In the genomic region with DNA sequence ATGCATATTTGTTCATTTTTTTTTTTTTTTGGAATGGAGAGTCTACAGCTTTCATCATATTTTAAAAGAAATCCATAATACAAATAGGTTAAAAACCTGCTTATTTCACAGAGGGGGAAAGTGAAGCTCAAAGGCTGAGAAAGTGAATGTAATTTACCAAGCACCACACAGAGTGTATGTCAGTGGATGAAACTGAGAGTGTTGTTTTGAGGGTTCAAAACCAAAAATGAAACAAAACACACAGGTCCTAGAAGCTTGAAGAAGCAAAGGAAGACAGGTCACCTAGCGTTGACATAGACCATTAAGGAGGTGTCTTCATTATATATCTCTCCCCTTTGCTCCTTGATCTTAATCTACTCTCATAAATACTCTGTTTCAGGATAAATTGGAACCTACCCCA, we compare ENCODE assay signal across 16 cellular contexts. TPM values are rescaled to one million over a fixed set of nuclear protein-coding genes. Genes with fewer than 3 reads are reported as not detected.
DNase-seq lines count a peak whose midpoint lies in the region; ATAC-seq and TF ChIP-seq lines count a peak whose summit lies in the region.
"Had no signal": no experiment of that assay in that cellular context is flagged by ENCODE, and none has a peak within 500 bp of the region (broad histone marks: within the 10 kb centered on the region; RNA-seq: fewer than 3 reads in every experiment).

No MANE protein-coding gene starts in this region.

- WGBS in right lobe of liver (ENCODE audit: insufficient coverage, low coverage, low lambda C conversion rate, missing lambda C conversion rate) = 45% methylated on average over 1 of the region's 1 CpG

- no peaks in the 10 kb centered on the region for H3K4me1 ChIP-seq in osteoblast (ENCODE audit: insufficient read depth, low read length)
- no peaks in the 10 kb centered on the region for H3K4me1 ChIP-seq in right lobe of liver
- H3K4me1 ChIP-seq: BE2C, left ventricle myocardium inferior, sigmoid colon had no signal

- H3K36me3 ChIP-seq in osteoblast (ENCODE audit: insufficient read depth, low read length) (no peaks in the 10 kb centered on the region), right lobe of liver (no peaks in the 10 kb centered on the region)
- H3K36me3 ChIP-seq: BE2C, cardiac muscle cell, left ventricle myocardium inferior, sigmoid colon had no signal

- H3K27me3 ChIP-seq in osteoblast (ENCODE audit: insufficient read depth, low read length) (no peaks in the 10 kb centered on the region), right lobe of liver (no peaks in the 10 kb centered on the region)
- H3K27me3 ChIP-seq: BE2C, sigmoid colon had no signal

- H3K9me3 ChIP-seq in osteoblast (ENCODE audit: low read depth, low read length) (no peaks in the 10 kb centered on the region), right lobe of liver (no peaks in the 10 kb centered on the region)
- H3K9me3 ChIP-seq: BE2C, left ventricle myocardium inferior, sigmoid colon had no signal

- no peak for DNase-seq in osteoblast (ENCODE audit: insufficient read length, low spot score, missing footprints)
- DNase-seq in NCI-H526 treated with DMSO at 0.1 percent for 48 hours (lab: John Stamatoyannopoulos, UW) = no peak
- DNase-seq in right lobe of liver = no peak
- no peak for DNase-seq in stimulated activated CD4-positive, alpha-beta T cell treated with anti-CD3 and anti-CD28 coated beads, Interleukin-15, amount 100 ng/mL, for 24 hours
- DNase-seq: activated naive CD4-positive, alpha-beta T cell treated with anti-CD3 and anti-CD28 coated beads, Interleukin-2, amount 10 ng/mL, durations not matched to agents 7 days and 5 days; BE2C; left ventricle myocardium inferior; MV-4-11; NCI-H510A treated with DMSO at 0.1 percent for 48 hours; sigmoid colon had no signal

- H3K79me2 ChIP-seq in osteoblast (ENCODE audit: insufficient read depth, low read length) = no peaks in the 10 kb centered on the region

- no peak overlapping the region for H3K27ac ChIP-seq in osteoblast (ENCODE audit: low read depth, low read length)
- H3K27ac ChIP-seq in right lobe of liver = no peak overlapping the region
- H3K27ac ChIP-seq: cardiac muscle cell, left ventricle myocardium inferior, sigmoid colon had no signal

- H3K4me2 ChIP-seq in osteoblast (ENCODE audit: insufficient read depth, low read length) = no peak overlapping the region

- H3K4me3 ChIP-seq in osteoblast (ENCODE audit: insufficient read depth, low read length) (no peak overlapping the region), right lobe of liver (no peak overlapping the region)
- H3K4me3 ChIP-seq: cardiac muscle cell, left ventricle myocardium inferior, sigmoid colon had no signal

- intact Hi-C loops in right lobe of liver (cut with DNase I) = no loop called here

- H4K20me1 ChIP-seq in osteoblast (ENCODE audit: insufficient read depth, low read length) = no peaks in the 10 kb centered on the region

- ATAC-seq in GM18520 (IDR thresholded peaks at IDR 0.05; ENCODE audit: unreplicated experiment) (peak; percentile 83), GM21367 (IDR thresholded peaks at IDR 0.05; ENCODE audit: unreplicated experiment) (peak; percentile 64), HG02884 (IDR thresholded peaks at IDR 0.05; ENCODE audit: unreplicated experiment) (peak; percentile 59), HG03469 (IDR thresholded peaks at IDR 0.05; ENCODE audit: unreplicated experiment) (peak; percentile 81), right lobe of liver (no peak)

- TF ChIP-seq CTCF in osteoblast (IDR thresholded peaks at IDR 0.05; ENCODE audit: extremely low read depth, low read depth, low read length) = no peak
- TF ChIP-seq CTCF in right lobe of liver (IDR thresholded peaks at IDR 0.05) = no peak

- no peak for TF ChIP-seq POLR2A in right lobe of liver (IDR thresholded peaks at IDR 0.05)

- no peak overlapping the region for H2AFZ ChIP-seq in osteoblast (ENCODE audit: low read length)

RNA-seq across cellular contexts. Expression of a gene that starts 7.5 kb away (rescaled TPM):
- not detected in 2 replicates for total RNA-seq in osteoblast
- not detected for total RNA-seq in right lobe of liver
- total RNA-seq: cardiac muscle cell, endothelial cell of umbilical vein, left ventricle myocardium inferior, sigmoid colon had no signal

Comparison
In these comparisons a context has a peak if more than half of its experiments do, and no peak if none do; other contexts are left out.
1. ATAC-seq: peak in GM18520 (single experiment), GM21367 (single experiment), HG02884 (single experiment) and HG03469 (single experiment); none in right lobe of liver (0 of 4).